ENCODE assay signal across 8 cellular contexts in genomic region chr2:70142590-70143313, GRCh38. TPM values are rescaled to one million over a fixed set of nuclear protein-coding genes. Genes with fewer than 3 reads are reported as not detected.
DNase-seq lines count a peak whose midpoint lies in the region; ATAC-seq lines count a peak whose summit lies in the region.

No MANE protein-coding gene starts in this region.

- peak overlapping the region; percentile 98 for H2BK120ac ChIP-seq in mesenchymal stem cell (ENCODE audit: low read depth, low read length)

- peak overlapping the region; percentile 94 for H3K9ac ChIP-seq in mesenchymal stem cell (ENCODE audit: low read length)

- DNase-seq in Caki2 (ENCODE audit: low read depth) (peak; percentile 100), HT-29 (ENCODE audit: low spot score) (peak; percentile 99), NK-92 (lab: John Stamatoyannopoulos, UW; ENCODE audit: unreplicated experiment) (peak; percentile 99), mesenchymal stem cell (peak; percentile 98)
- DNase-seq in activated CD8-positive, alpha-beta memory T cell treated with anti-CD3 and anti-CD28 coated beads for 24 hours, result peak; percentile 99
- peak; percentile 99 to 100 (median 99) for DNase-seq in effector memory CD4-positive, alpha-beta T cell
- DNase-seq in stimulated activated CD8-positive, alpha-beta memory T cell treated with anti-CD3 and anti-CD28 coated beads, Interleukin-12 subunit alpha, Interleukin-12 subunit beta, amount 100 ng/mL, for 24 hours (ENCODE audit: extremely low read depth), result peak; percentile 99

- in situ Hi-C loops in Caki2 (cut with HindIII; ENCODE audit: low pct_unique_long_range_greater_than_20kb, low sequenced_read_pairs), result no loop called here

- under 1% methylated on average over 40 of the region's 50 CpGs for WGBS in mesenchymal stem cell

- no peak overlapping the region for H3K23ac ChIP-seq in mesenchymal stem cell (ENCODE audit: low read length in 2 of 2)

- peak overlapping the region; percentile 97 for H4K8ac ChIP-seq in mesenchymal stem cell (ENCODE audit: low read length)

- peak overlapping the region; percentile 69 to 96 for H3K4ac ChIP-seq in mesenchymal stem cell (ENCODE audit: low read depth in 1 of 2, low read length in 2 of 2)

- H2BK5ac ChIP-seq in mesenchymal stem cell (ENCODE audit: low read depth, low read length, poor library complexity, severe bottlenecking), result no peak overlapping the region

- H3K27me3 ChIP-seq in effector memory CD4-positive, alpha-beta T cell (replicated peaks; ENCODE audit: control insufficient read depth, insufficient read depth, low read length, poor library complexity, severe bottlenecking), result no peaks in the 10 kb centered on the region
- H3K27me3 ChIP-seq in mesenchymal stem cell (ENCODE audit: control insufficient read depth in 1 of 2, insufficient read depth in 1 of 2, low read length in 2 of 2), result no peaks in the 10 kb centered on the region

- peak overlapping the region; percentile 57 for H3K4me3 ChIP-seq in effector memory CD4-positive, alpha-beta T cell (ENCODE audit: insufficient read depth, low read depth, low read length, poor library complexity, severe bottlenecking)
- peak overlapping the region; percentile 67 to 68 for H3K4me3 ChIP-seq in mesenchymal stem cell (ENCODE audit: insufficient read depth in 1 of 2, low read depth in 1 of 2, low read length in 2 of 2)

- H3K4me1 ChIP-seq in effector memory CD4-positive, alpha-beta T cell (ENCODE audit: control insufficient read depth, insufficient read depth, low read length, poor library complexity, severe bottlenecking), result peaks cover 34% of the 10 kb centered on the region
- peaks cover 18% of the 10 kb centered on the region for H3K4me1 ChIP-seq in mesenchymal stem cell (ENCODE audit: control insufficient read depth, insufficient read depth, low read depth, low read length)

- H3K79me1 ChIP-seq in mesenchymal stem cell (replicated peaks; ENCODE audit: low read length, poor library complexity, severe bottlenecking), result no peaks in the 10 kb centered on the region

- peak overlapping the region; percentile 46 to 95 for H3K18ac ChIP-seq in mesenchymal stem cell (ENCODE audit: low read depth in 1 of 2, low read length in 2 of 2)

- no peak overlapping the region for H2BK15ac ChIP-seq in mesenchymal stem cell (ENCODE audit: low read depth, poor library complexity, severe bottlenecking)

- H2BK12ac ChIP-seq in mesenchymal stem cell (ENCODE audit: low read length in 2 of 2), result peak overlapping the region in 1 of 2 experiments; percentile 30

- H2AK5ac ChIP-seq in mesenchymal stem cell (ENCODE audit: low read length, severe bottlenecking), result peak overlapping the region; percentile 81

- H3K4me2 ChIP-seq in mesenchymal stem cell (ENCODE audit: low read length, poor library complexity, severe bottlenecking), result peak overlapping the region; percentile 36

- no peaks in the 10 kb centered on the region for H3K9me3 ChIP-seq in effector memory CD4-positive, alpha-beta T cell (ENCODE audit: control insufficient read depth, low read length)
- no peaks in the 10 kb centered on the region for H3K9me3 ChIP-seq in mesenchymal stem cell (ENCODE audit: control insufficient read depth, low read length)

- no peak overlapping the region for H2AFZ ChIP-seq in mesenchymal stem cell (ENCODE audit: low read depth, low read length)

- H3K14ac ChIP-seq in mesenchymal stem cell (ENCODE audit: low read length in 2 of 2), result no peak overlapping the region

- H3K27ac ChIP-seq in effector memory CD4-positive, alpha-beta T cell (ENCODE audit: insufficient read depth, low read length, poor library complexity, severe bottlenecking), result peak overlapping the region; percentile 97
- peak overlapping the region; percentile 42 for H3K27ac ChIP-seq in mesenchymal stem cell (ENCODE audit: low read length, poor library complexity, severe bottlenecking)

- H3K36me3 ChIP-seq in effector memory CD4-positive, alpha-beta T cell (ENCODE audit: control insufficient read depth, insufficient read depth, low read length), result no peaks in the 10 kb centered on the region
- no peaks in the 10 kb centered on the region for H3K36me3 ChIP-seq in mesenchymal stem cell (ENCODE audit: control insufficient read depth in 1 of 2, insufficient read depth in 2 of 2, low read depth in 1 of 2, low read length in 2 of 2)

- ATAC-seq in GM21360 (IDR thresholded peaks at IDR 0.05; ENCODE audit: unreplicated experiment), result peak; percentile 56

- no peak overlapping the region for H4K91ac ChIP-seq in mesenchymal stem cell (ENCODE audit: low read length)

RNA-seq across cellular contexts. Expression of gene C2orf42, which starts 48.1 kb away (rescaled TPM):
- total RNA-seq in Caki2 (2014; rRNA removed; shearing (Covaris generic); ENCODE audit: low replicate concordance), result 12.7 and 14.0 TPM in 2 replicates
- 7.0 and 10.5 TPM in 2 replicates for total RNA-seq in HT-29 (2014; rRNA removed; shearing (Covaris generic))
- 4.7 TPM for polyA plus RNA-seq in mesenchymal stem cell (2013, experiment 1 of 2)
- polyA plus RNA-seq in mesenchymal stem cell (2013, experiment 2 of 2), result 5.5 TPM

RNA-seq across cellular contexts. Expression of gene PCBP1, which starts 55.5 kb away (rescaled TPM):
- 127 and 135 TPM in 2 replicates for total RNA-seq in Caki2 (2014; rRNA removed; shearing (Covaris generic); ENCODE audit: low replicate concordance)
- total RNA-seq in HT-29 (2014; rRNA removed; shearing (Covaris generic)), result 47.6 and 52.6 TPM in 2 replicates
- polyA plus RNA-seq in mesenchymal stem cell (2013, experiment 1 of 2), result 232 TPM
- 289 TPM for polyA plus RNA-seq in mesenchymal stem cell (2013, experiment 2 of 2)

Comparison
In these comparisons a context has a peak if more than half of its experiments do, and no peak if none do; other contexts are left out.
1. Peak in every context shown above with its lines: DNase-seq, ATAC-seq, H3K4me3 ChIP-seq and H3K27ac ChIP-seq.